Comparison of ENCODE assay signal across 9 cellular contexts in genomic region chr16:71537643-71538042, GRCh38. TPM values are rescaled to one million over a fixed set of nuclear protein-coding genes. Genes with fewer than 3 reads are reported as not detected.
DNase-seq lines count a peak whose midpoint lies in the region; ATAC-seq and TF ChIP-seq lines count a peak whose summit lies in the region.
"Had no signal": no experiment of that assay in that cellular context is flagged by ENCODE, and none has a peak within 500 bp of the region (broad histone marks: within the 10 kb centered on the region; RNA-seq: fewer than 3 reads in every experiment).

No MANE protein-coding gene starts in this region.

- no peak overlapping the region for H3K4me2 ChIP-seq in DND-41 (ENCODE audit: insufficient read depth, low read length)

- H2AFZ ChIP-seq in DND-41 (ENCODE audit: low read depth, low read length) = no peak overlapping the region

- no peak overlapping the region for H3K9ac ChIP-seq in DND-41 (ENCODE audit: low read depth, low read length)

- POLR2A ChIA-PET in activated CD4-positive, alpha-beta T cell treated with anti-CD3 and anti-CD28 coated beads, Interleukin-2, amount 10 ng/mL, durations not matched to agents 7 days and 5 days (lab: Charles Lee) = no interaction called here

- H3K27me3 Mint-ChIP-seq in activated CD4-positive, alpha-beta T cell treated with anti-CD3 and anti-CD28 coated beads, Interleukin-2, amount 10 ng/mL, durations not matched to agents 7 days and 5 days = peaks cover 8% of the 10 kb centered on the region
- peaks cover 7 to 12% (median 11%) of the 10 kb centered on the region in 3 donors for H3K27me3 Mint-ChIP-seq in CD14-positive monocyte (ENCODE audit: low read depth in 3 of 3)

- no peak overlapping the region for H3K27ac ChIP-seq in DND-41 (ENCODE audit: low read length)
- no peak overlapping the region for H3K27ac ChIP-seq in psoas muscle

- H3K9me3 ChIP-seq in DND-41 (ENCODE audit: insufficient read depth, low read length, severe bottlenecking) = no peaks in the 10 kb centered on the region
- H3K9me3 ChIP-seq in psoas muscle = no peaks in the 10 kb centered on the region

- peaks cover 3% of the 10 kb centered on the region; the same call in 1 of the 2 replicates for H4K20me1 ChIP-seq in DND-41 (ENCODE audit: insufficient read depth, low read length)

- H3K27me3 ChIP-seq in DND-41 (ENCODE audit: insufficient read depth, low read length, poor library complexity) (peaks cover 6% of the 10 kb centered on the region), psoas muscle (ENCODE audit: insufficient read depth in 3 of 3, low read length in 2 of 3) (peaks cover 0 to 13% (median 0%) of the 10 kb centered on the region in 3 donors)

- peak; percentile 82 for ATAC-seq in DND-41 (ENCODE audit: insufficient read depth, low read depth)
- peak; percentile 62 for ATAC-seq in GM21619 (IDR thresholded peaks at IDR 0.05; ENCODE audit: unreplicated experiment)
- ATAC-seq in psoas muscle = no peak

- H3K27ac Mint-ChIP-seq in activated CD4-positive, alpha-beta T cell treated with anti-CD3 and anti-CD28 coated beads, Interleukin-2, amount 10 ng/mL, durations not matched to agents 7 days and 5 days = no peak overlapping the region
- no peak overlapping the region for H3K27ac Mint-ChIP-seq in CD14-positive monocyte

- CTCF ChIA-PET in activated CD4-positive, alpha-beta T cell treated with anti-CD3 and anti-CD28 coated beads, Interleukin-2, amount 10 ng/mL, durations not matched to agents 7 days and 5 days (lab: Charles Lee) = interaction anchor here (1.0 to 1.7 kb wide), 2 partner anchors 28 to 125 kb away, joined by 3 to 6 read pairs; no protein-coding TSS in a partner anchor

- 61 to 63% (median 62%) methylated on average over 6 of the region's 6 CpGs for WGBS in psoas muscle, 3 donors

- no peak overlapping the region for H3K4me3 Mint-ChIP-seq in activated CD4-positive, alpha-beta T cell treated with anti-CD3 and anti-CD28 coated beads, Interleukin-2, amount 10 ng/mL, durations not matched to agents 7 days and 5 days
- H3K4me3 Mint-ChIP-seq in CD14-positive monocyte = no peak overlapping the region

- H3K4me1 ChIP-seq in DND-41 (ENCODE audit: insufficient read depth, low read length) (no peaks in the 10 kb centered on the region), psoas muscle (no peaks in the 10 kb centered on the region)

- H3K36me3 ChIP-seq in DND-41 (ENCODE audit: insufficient read depth, low read length) (no peaks in the 10 kb centered on the region), psoas muscle (ENCODE audit: insufficient read depth in 1 of 2, low read depth in 1 of 2) (no peaks in the 10 kb centered on the region)

- no peaks in the 10 kb centered on the region for H3K36me3 Mint-ChIP-seq in activated CD4-positive, alpha-beta T cell treated with anti-CD3 and anti-CD28 coated beads, Interleukin-2, amount 10 ng/mL, durations not matched to agents 7 days and 5 days (ENCODE audit: low read depth)
- no peaks in the 10 kb centered on the region for H3K36me3 Mint-ChIP-seq in CD14-positive monocyte

- H3K4me1 Mint-ChIP-seq in activated CD4-positive, alpha-beta T cell treated with anti-CD3 and anti-CD28 coated beads, Interleukin-2, amount 10 ng/mL, durations not matched to agents 7 days and 5 days = no peaks in the 10 kb centered on the region
- peaks cover 2% of the 10 kb centered on the region for H3K4me1 Mint-ChIP-seq in CD14-positive monocyte

- no peaks in the 10 kb centered on the region for H3K79me2 ChIP-seq in DND-41 (ENCODE audit: insufficient read depth, low read length)

- H3K4me3 ChIP-seq in DND-41 (ENCODE audit: low read depth in 1 of 2, low read length in 2 of 2) (no peak overlapping the region), fibroblast of mammary gland (ENCODE audit: control insufficient read depth, low read depth, low read length) (no peak overlapping the region), psoas muscle (no peak overlapping the region)

- H3K9me3 Mint-ChIP-seq in activated CD4-positive, alpha-beta T cell treated with anti-CD3 and anti-CD28 coated beads, Interleukin-2, amount 10 ng/mL, durations not matched to agents 7 days and 5 days = no peaks in the 10 kb centered on the region
- H3K9me3 Mint-ChIP-seq in CD14-positive monocyte = peaks cover 0 to 2% (median 0%) of the 10 kb centered on the region in 7 donors

- DNase-seq in DND-41 (peak; percentile 43), NCI-H146 (lab: John Stamatoyannopoulos, UW) (peak; percentile 70), fibroblast of mammary gland (ENCODE audit: low read depth) (peak; percentile 47), psoas muscle (no peak), CD14-positive monocyte (ENCODE audit: low spot score) (no peak), ecto neural progenitor cell (ENCODE audit: low spot score) (no peak)
- peak; percentile 56 for DNase-seq in activated CD4-positive, alpha-beta T cell treated with anti-CD3 and anti-CD28 coated beads, Interleukin-2, amount 10 ng/mL, durations not matched to agents 7 days and 5 days

- intact Hi-C loops in psoas muscle (cut with DNase I) (no loop called here), CD14-positive monocyte (cut with micrococcal nuclease) (no loop called here)

- TF ChIP-seq CTCF in DND-41 (IDR thresholded peaks at IDR 0.05; ENCODE audit: borderline replicate concordance, extremely low read depth, low read length, poor library complexity, severe bottlenecking) = peak; percentile 74
- peak; percentile 74 for TF ChIP-seq CTCF in fibroblast of mammary gland (conservative IDR thresholded peaks at IDR 0.05; ENCODE audit: control insufficient read depth, insufficient read depth, low read depth, low read length)
- TF ChIP-seq CTCF in psoas muscle (IDR thresholded peaks at IDR 0.05) = peak; percentile 29
- TF ChIP-seq CTCF in CD14-positive monocyte (IDR thresholded peaks at IDR 0.05) = no peak

RNA-seq across cellular contexts. Expression of gene CHST4, which starts 11.4 kb away (rescaled TPM):
- not detected for total RNA-seq in activated CD4-positive, alpha-beta T cell treated with anti-CD3 and anti-CD28 coated beads, Interleukin-2, amount 10 ng/mL, durations not matched to agents 7 days and 5 days
- not detected for total RNA-seq in psoas muscle
- polyA plus RNA-seq in psoas muscle (not detected), CD14-positive monocyte (not detected)
- total RNA-seq: skeletal muscle tissue had no signal

RNA-seq across cellular contexts. Expression of gene TAT, which starts 39.2 kb away (rescaled TPM):
- total RNA-seq in activated CD4-positive, alpha-beta T cell treated with anti-CD3 and anti-CD28 coated beads, Interleukin-2, amount 10 ng/mL, durations not matched to agents 7 days and 5 days = not detected
- total RNA-seq in psoas muscle = under 1 TPM in 2 of 4 donors, not detected in 2; 0.17 to 0.26 TPM
- polyA plus RNA-seq in psoas muscle = not detected
- not detected for polyA plus RNA-seq in CD14-positive monocyte
- total RNA-seq: skeletal muscle tissue had no signal

RNA-seq across cellular contexts. Expression of gene ZNF19, which starts 48.5 kb away (rescaled TPM):
- total RNA-seq in activated CD4-positive, alpha-beta T cell treated with anti-CD3 and anti-CD28 coated beads, Interleukin-2, amount 10 ng/mL, durations not matched to agents 7 days and 5 days = 1 to 10 TPM; 2.1 to 3.2 TPM
- total RNA-seq in psoas muscle = 1 to 10 TPM; 1.2 to 2.2 (median 1.7) TPM
- polyA plus RNA-seq in psoas muscle = 1 to 10 TPM in 2 of 3 donors, under 1 TPM in 1; 0.92 to 1.2 (median 1.2) TPM
- under 1 TPM in 1 of 2 donors, not detected in 1; 0.41 TPM for polyA plus RNA-seq in CD14-positive monocyte

Comparison
In these comparisons a context has a peak if more than half of its experiments do, and no peak if none do; other contexts are left out.
1. ATAC-seq: peak in DND-41 (single experiment) and GM21619 (single experiment); none in psoas muscle (0 of 4).
2. DNase-seq: peak in DND-41 (single experiment), NCI-H146 (single experiment), activated CD4-positive, alpha-beta T cell treated with anti-CD3 and anti-CD28 coated beads, Interleukin-2, amount 10 ng/mL, durations not matched to agents 7 days and 5 days (single experiment) and fibroblast of mammary gland (single experiment); none in psoas muscle (0 of 2), CD14-positive monocyte (single experiment) and ecto neural progenitor cell (single experiment).